1 cellular context compared by ENCODE assay signal in genomic region chr6:107767637-107768036, GRCh38.
TF ChIP-seq lines count a peak whose summit lies in the region.

No MANE protein-coding gene starts in this region.

TF ChIP-seq in H1, 55 proteins besides CTCF, POLR2A, EP300 and RAD21 (continued from another document):
- TF ChIP-seq, protein P1, sequence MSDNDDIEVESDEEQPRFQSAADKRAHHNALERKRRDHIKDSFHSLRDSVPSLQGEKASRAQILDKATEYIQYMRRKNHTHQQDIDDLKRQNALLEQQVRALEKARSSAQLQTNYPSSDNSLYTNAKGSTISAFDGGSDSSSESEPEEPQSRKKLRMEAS (IDR thresholded peaks at IDR 0.05) = no peak
- TF ChIP-seq BACH1 (IDR thresholded peaks at IDR 0.05; ENCODE audit: low read length) (no peak), RNF2 (IDR thresholded peaks at IDR 0.05; ENCODE audit: borderline replicate concordance, low read depth, low read length, missing control alignments, poor library complexity, severe bottlenecking) (no peak), RFX5 (IDR thresholded peaks at IDR 0.05; ENCODE audit: borderline replicate concordance, low read depth, low read length) (no peak), FOSL1 (IDR thresholded peaks at IDR 0.05; ENCODE audit: insufficient read depth, low read depth, low read length) (no peak), HDAC6 (IDR thresholded peaks at IDR 0.05; ENCODE audit: low read depth, low read length) (no peak)
